ENCODE assay signal across 10 cellular contexts in genomic region chr19:40744554-40745401, GRCh38. TPM values are rescaled to one million over a fixed set of nuclear protein-coding genes. Genes with fewer than 3 reads are reported as not detected.
A peak's percentile ranks its signal among the peaks of the same experiment; 100 is the strongest.
DNase-seq lines count a peak whose midpoint lies in the region; ATAC-seq lines count a peak whose summit lies in the region.
"Had no signal": no experiment of that assay in that cellular context is flagged by ENCODE, and none has a peak within 500 bp of the region (broad histone marks: within the 10 kb centered on the region; RNA-seq: fewer than 3 reads in every experiment).

No MANE protein-coding gene starts in this region.

- H3K4me1 Mint-ChIP-seq in central memory CD8-positive, alpha-beta T cell: peaks cover 6% of the 10 kb centered on the region
- H3K4me1 Mint-ChIP-seq in natural killer cell treated with Interleukin-12 subunit alpha and Interleukin-12 subunit beta and Interleukin-15 and Interleukin-18, amount 100 ng/mL, for 72 hours (ENCODE audit: low read depth in 2 of 2): peaks cover 4 to 5% of the 10 kb centered on the region in 2 donors

- peaks cover 5% of the 10 kb centered on the region for H3K36me3 Mint-ChIP-seq in central memory CD8-positive, alpha-beta T cell (ENCODE audit: insufficient read depth)
- no peaks in the 10 kb centered on the region for H3K36me3 Mint-ChIP-seq in natural killer cell treated with Interleukin-12 subunit alpha and Interleukin-12 subunit beta and Interleukin-15 and Interleukin-18, amount 100 ng/mL, for 72 hours

- H3K4me3 Mint-ChIP-seq in central memory CD8-positive, alpha-beta T cell: no peak overlapping the region
- H3K4me3 Mint-ChIP-seq in natural killer cell treated with Interleukin-12 subunit alpha and Interleukin-12 subunit beta and Interleukin-15 and Interleukin-18, amount 100 ng/mL, for 72 hours: no peak overlapping the region

- ATAC-seq in central memory CD8-positive, alpha-beta T cell (replicated peaks; ENCODE audit: extremely low read depth, poor library complexity, severe bottlenecking): peak; percentile 40
- peak; percentile 39 to 66 for ATAC-seq in natural killer cell treated with Interleukin-12 subunit alpha and Interleukin-12 subunit beta and Interleukin-15 and Interleukin-18, amount 100 ng/mL, for 72 hours

- no peak overlapping the region for H3K27ac Mint-ChIP-seq in central memory CD8-positive, alpha-beta T cell (ENCODE audit: low read depth)
- H3K27ac Mint-ChIP-seq in natural killer cell treated with Interleukin-12 subunit alpha and Interleukin-12 subunit beta and Interleukin-15 and Interleukin-18, amount 100 ng/mL, for 72 hours: no peak overlapping the region

- H3K9me3 Mint-ChIP-seq in central memory CD8-positive, alpha-beta T cell: no peaks in the 10 kb centered on the region
- no peaks in the 10 kb centered on the region for H3K9me3 Mint-ChIP-seq in natural killer cell treated with Interleukin-12 subunit alpha and Interleukin-12 subunit beta and Interleukin-15 and Interleukin-18, amount 100 ng/mL, for 72 hours

- no peaks in the 10 kb centered on the region for H3K27me3 Mint-ChIP-seq in central memory CD8-positive, alpha-beta T cell
- H3K27me3 Mint-ChIP-seq in natural killer cell treated with Interleukin-12 subunit alpha and Interleukin-12 subunit beta and Interleukin-15 and Interleukin-18, amount 100 ng/mL, for 72 hours: no peaks in the 10 kb centered on the region

- DNase-seq in EH (ENCODE audit: low read depth): peak; percentile 41
- peak; percentile 43 for DNase-seq in HuH-7.5 (ENCODE audit: low spot score)
- DNase-seq in central memory CD8-positive, alpha-beta T cell (ENCODE audit: low spot score in 2 of 2): no peak
- no peak for DNase-seq in natural killer cell treated with Interleukin-12 subunit alpha and Interleukin-12 subunit beta and Interleukin-15 and Interleukin-18, amount 100 ng/mL, for 72 hours (ENCODE audit: low spot score)
- no peak for DNase-seq in NCI-H446 treated with DMSO at 0.1 percent for 48 hours (lab: John Stamatoyannopoulos, UW)
- no peak for DNase-seq in glomerular visceral epithelial cell (ENCODE audit: extremely low spot score)
- no peak for DNase-seq in pons (ENCODE audit: low spot score)
- no peak for DNase-seq in epidermal melanocyte (ENCODE audit: insufficient read length, low spot score)
- DNase-seq: NCI-H2227 treated with DMSO at 0.1 percent for 48 hours, transverse colon had no signal

RNA-seq across cellular contexts. Expression of gene ACTMAP, which starts 5.5 kb away (rescaled TPM):
- 10 to 100 TPM; 10.9 to 16.6 TPM for total RNA-seq in natural killer cell treated with Interleukin-12 subunit alpha and Interleukin-12 subunit beta and Interleukin-15 and Interleukin-18, amount 100 ng/mL, for 72 hours

RNA-seq across cellular contexts. Expression of gene SNRPA, which starts 6.2 kb away (rescaled TPM):
- 100 to 1,000 TPM in 1 of 2 donors, 10 to 100 TPM in 1; 95.5 to 191 TPM for total RNA-seq in natural killer cell treated with Interleukin-12 subunit alpha and Interleukin-12 subunit beta and Interleukin-15 and Interleukin-18, amount 100 ng/mL, for 72 hours

RNA-seq across cellular contexts. Expression of gene ITPKC, which starts 27.9 kb away (rescaled TPM):
- total RNA-seq in natural killer cell treated with Interleukin-12 subunit alpha and Interleukin-12 subunit beta and Interleukin-15 and Interleukin-18, amount 100 ng/mL, for 72 hours: 10 to 100 TPM in 1 of 2 donors, 1 to 10 TPM in 1; 9.0 to 10.3 TPM

RNA-seq across cellular contexts. Expression of gene COQ8B, which starts 28.1 kb away (rescaled TPM):
- 10 to 100 TPM; 28.7 to 41.7 TPM for total RNA-seq in natural killer cell treated with Interleukin-12 subunit alpha and Interleukin-12 subunit beta and Interleukin-15 and Interleukin-18, amount 100 ng/mL, for 72 hours

RNA-seq across cellular contexts. Expression of gene MIA, which starts 30.5 kb away (rescaled TPM):
- total RNA-seq in natural killer cell treated with Interleukin-12 subunit alpha and Interleukin-12 subunit beta and Interleukin-15 and Interleukin-18, amount 100 ng/mL, for 72 hours: 1 to 10 TPM; 1.1 to 2.4 TPM

Comparison
In these comparisons a context has a peak if more than half of its experiments do, and no peak if none do; other contexts are left out.
1. DNase-seq: peak in EH (single experiment) and HuH-7.5 (single experiment); none in central memory CD8-positive, alpha-beta T cell (0 of 2), natural killer cell treated with Interleukin-12 subunit alpha and Interleukin-12 subunit beta and Interleukin-15 and Interleukin-18, amount 100 ng/mL, for 72 hours (single experiment), NCI-H446 treated with DMSO at 0.1 percent for 48 hours (single experiment), glomerular visceral epithelial cell (single experiment), pons (single experiment) and epidermal melanocyte (single experiment).